ENCODE assay signal across 28 cellular contexts in genomic region chr9:8301296-8301695, GRCh38.
"Had no signal": no experiment of that assay in that cellular context is flagged by ENCODE, and none has a peak within 500 bp of the region (broad histone marks: within the 10 kb centered on the region; RNA-seq: fewer than 3 reads in every experiment).

No MANE protein-coding gene starts in this region.

- H3K27me3 ChIP-seq: colonic mucosa, dorsolateral prefrontal cortex, esophagus squamous epithelium, gastrocnemius medialis, heart left ventricle, hepatocyte, left lung had no signal

- H3K27ac ChIP-seq: colonic mucosa, dorsolateral prefrontal cortex, epithelial cell of prostate, esophagus squamous epithelium, gastrocnemius medialis, heart left ventricle, hepatocyte, left lung, lower lobe of right lung had no signal

- H3K4me1 ChIP-seq: colonic mucosa, esophagus squamous epithelium, gastrocnemius medialis, heart left ventricle, left lung, lower lobe of right lung had no signal

- H3K27ac Mint-ChIP-seq: dendritic cell treated with granulocyte-macrophage colony-stimulating factor and Interleukin-4, amounts not matched to agents 40 ng/mL and 50 ng/mL, for 4 days; immature natural killer cell; mesothelial cell of epicardium; naive B cell had no signal

- H3K4me3 Mint-ChIP-seq: dendritic cell treated with granulocyte-macrophage colony-stimulating factor and Interleukin-4, amounts not matched to agents 40 ng/mL and 50 ng/mL, for 4 days; immature natural killer cell; mesothelial cell of epicardium; naive B cell had no signal

- H3K4me3 ChIP-seq: colonic mucosa, dorsolateral prefrontal cortex, esophagus squamous epithelium, gastrocnemius medialis, heart left ventricle, hepatocyte, left lung, lower lobe of right lung, mucosa of descending colon had no signal

- H3K36me3 ChIP-seq: colonic mucosa, esophagus squamous epithelium, gastrocnemius medialis, heart left ventricle, left lung, lower lobe of right lung had no signal

- H2AFZ ChIP-seq: hepatocyte had no signal

- ATAC-seq: esophagus mucosa, gastrocnemius medialis, heart left ventricle, left lung, left ventricle myocardium superior, lower lobe of right lung, mucosa of descending colon had no signal

- DNase-seq: cerebellar nuclear complex; colonic mucosa; cortex of kidney; dorsolateral prefrontal cortex; effector CD4-positive, alpha-beta T cell; effector memory CD4-positive, alpha-beta T cell; erythroblast; esophagus squamous epithelium; foreskin fibroblast; foreskin melanocyte; gastrocnemius medialis; heart left ventricle; hypothalamus; immature natural killer cell; islet precursor cell; kidney; kidney glomerular epithelial cell; left lung; left ventricle myocardium superior; lower lobe of right lung; mesenchymal stem cell; naive B cell had no signal

- H3K27me3 Mint-ChIP-seq: dendritic cell treated with granulocyte-macrophage colony-stimulating factor and Interleukin-4, amounts not matched to agents 40 ng/mL and 50 ng/mL, for 4 days; naive B cell had no signal

- H3K4me1 Mint-ChIP-seq: immature natural killer cell, mesothelial cell of epicardium, naive B cell had no signal

- H3K36me3 Mint-ChIP-seq: immature natural killer cell, naive B cell had no signal

- H3K79me2 ChIP-seq: hepatocyte had no signal

- H3K9me3 ChIP-seq: colonic mucosa, esophagus squamous epithelium, gastrocnemius medialis, lower lobe of right lung, mucosa of descending colon had no signal

- H3K4me2 ChIP-seq: hepatocyte had no signal

- FAIRE-seq: kidney had no signal
